8 cellular contexts compared by ENCODE assay signal in the genomic region with DNA sequence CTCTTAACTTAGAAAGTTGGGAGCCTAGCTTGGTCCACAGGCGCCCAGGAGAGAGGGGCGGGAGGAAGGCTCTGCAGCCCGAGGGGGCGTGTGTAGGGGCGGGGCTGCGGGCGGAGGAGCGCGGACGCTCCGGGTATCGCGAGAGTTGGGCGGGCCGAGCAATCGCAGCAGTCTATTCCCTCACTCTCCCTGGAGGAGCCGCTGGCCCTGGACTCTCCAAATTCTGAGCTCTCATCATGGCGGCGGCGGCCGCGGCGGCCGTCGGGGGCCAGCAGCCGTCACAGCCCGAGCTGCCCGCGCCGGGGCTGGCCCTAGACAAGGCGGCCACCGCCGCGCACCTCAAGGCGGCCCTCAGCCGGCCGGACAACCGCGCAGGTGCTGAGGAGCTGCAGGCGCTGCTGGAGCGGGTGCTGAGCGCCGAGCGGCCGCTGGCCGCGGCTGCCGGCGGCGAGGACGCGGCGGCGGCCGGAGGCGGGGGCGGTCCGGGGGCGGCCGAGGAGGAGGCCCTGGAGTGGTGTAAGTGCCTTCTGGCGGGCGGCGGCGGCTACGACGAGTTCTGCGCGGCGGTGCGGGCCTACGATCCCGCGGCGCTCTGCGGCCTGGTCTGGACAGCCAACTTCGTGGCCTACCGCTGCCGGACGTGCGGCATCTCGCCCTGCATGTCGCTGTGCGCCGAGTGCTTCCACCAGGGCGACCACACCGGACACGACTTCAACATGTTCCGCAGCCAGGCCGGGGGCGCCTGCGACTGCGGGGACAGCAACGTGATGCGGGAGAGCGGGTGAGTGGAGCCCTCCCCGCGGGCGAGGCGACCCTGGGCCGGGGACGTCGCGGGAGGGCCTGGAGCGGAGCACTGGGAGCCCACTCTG. TPM values are rescaled to one million over a fixed set of nuclear protein-coding genes. Genes with fewer than 3 reads are reported as not detected.
DNase-seq lines count a peak whose midpoint lies in the region; TF ChIP-seq lines count a peak whose summit lies in the region.

A gene with protein sequence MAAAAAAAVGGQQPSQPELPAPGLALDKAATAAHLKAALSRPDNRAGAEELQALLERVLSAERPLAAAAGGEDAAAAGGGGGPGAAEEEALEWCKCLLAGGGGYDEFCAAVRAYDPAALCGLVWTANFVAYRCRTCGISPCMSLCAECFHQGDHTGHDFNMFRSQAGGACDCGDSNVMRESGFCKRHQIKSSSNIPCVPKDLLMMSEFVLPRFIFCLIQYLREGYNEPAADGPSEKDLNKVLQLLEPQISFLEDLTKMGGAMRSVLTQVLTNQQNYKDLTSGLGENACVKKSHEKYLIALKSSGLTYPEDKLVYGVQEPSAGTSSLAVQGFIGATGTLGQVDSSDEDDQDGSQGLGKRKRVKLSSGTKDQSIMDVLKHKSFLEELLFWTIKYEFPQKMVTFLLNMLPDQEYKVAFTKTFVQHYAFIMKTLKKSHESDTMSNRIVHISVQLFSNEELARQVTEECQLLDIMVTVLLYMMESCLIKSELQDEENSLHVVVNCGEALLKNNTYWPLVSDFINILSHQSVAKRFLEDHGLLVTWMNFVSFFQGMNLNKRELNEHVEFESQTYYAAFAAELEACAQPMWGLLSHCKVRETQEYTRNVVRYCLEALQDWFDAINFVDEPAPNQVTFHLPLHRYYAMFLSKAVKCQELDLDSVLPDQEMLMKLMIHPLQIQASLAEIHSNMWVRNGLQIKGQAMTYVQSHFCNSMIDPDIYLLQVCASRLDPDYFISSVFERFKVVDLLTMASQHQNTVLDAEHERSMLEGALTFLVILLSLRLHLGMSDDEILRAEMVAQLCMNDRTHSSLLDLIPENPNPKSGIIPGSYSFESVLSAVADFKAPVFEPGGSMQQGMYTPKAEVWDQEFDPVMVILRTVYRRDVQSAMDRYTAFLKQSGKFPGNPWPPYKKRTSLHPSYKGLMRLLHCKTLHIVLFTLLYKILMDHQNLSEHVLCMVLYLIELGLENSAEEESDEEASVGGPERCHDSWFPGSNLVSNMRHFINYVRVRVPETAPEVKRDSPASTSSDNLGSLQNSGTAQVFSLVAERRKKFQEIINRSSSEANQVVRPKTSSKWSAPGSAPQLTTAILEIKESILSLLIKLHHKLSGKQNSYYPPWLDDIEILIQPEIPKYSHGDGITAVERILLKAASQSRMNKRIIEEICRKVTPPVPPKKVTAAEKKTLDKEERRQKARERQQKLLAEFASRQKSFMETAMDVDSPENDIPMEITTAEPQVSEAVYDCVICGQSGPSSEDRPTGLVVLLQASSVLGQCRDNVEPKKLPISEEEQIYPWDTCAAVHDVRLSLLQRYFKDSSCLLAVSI (N-terminal part only) (plus strand): TSS at position 183 of the 869 bp plus-strand sequence. CDS start 54 bp downstream, at position 237.

- no peaks in the 10 kb centered on the region for H3K27me3 ChIP-seq in NT2/D1 (ENCODE audit: insufficient read depth, insufficient read length)
- H3K27me3 ChIP-seq in endocrine pancreas (ENCODE audit: control insufficient read depth, insufficient read depth, low read length) = no peaks in the 10 kb centered on the region

- DNase-seq in COLO829 (ENCODE audit: low spot score) (peak; percentile 96), GM20000 (ENCODE audit: low spot score) (peak; percentile 99), HT-29 (ENCODE audit: low spot score) (peak; percentile 85), NT2/D1 (ENCODE audit: low read depth, low spot score) (peak; percentile 90), mesenteric fat pad (ENCODE audit: low spot score) (peak; percentile 96)
- peak; percentile 75 for DNase-seq in activated CD8-positive, alpha-beta memory T cell treated with anti-CD3 and anti-CD28 coated beads, Interleukin-2, amount 50 U/mL, for 1 hour (ENCODE audit: extremely low read depth)
- peak; percentile 76 for DNase-seq in stimulated activated CD8-positive, alpha-beta memory T cell treated with anti-CD3 and anti-CD28 coated beads, Interleukin-15, amount 100 ng/mL, for 1 hour (ENCODE audit: low read depth)

- H3K36me3 ChIP-seq in NT2/D1 (ENCODE audit: insufficient read depth, insufficient read length, low read length) = peaks cover 10% of the 10 kb centered on the region
- H3K36me3 ChIP-seq in endocrine pancreas (ENCODE audit: control insufficient read depth, insufficient read depth, low read length) = no peaks in the 10 kb centered on the region

- H3K4me1 ChIP-seq in NT2/D1 (ENCODE audit: insufficient read depth, insufficient read length) (no peaks in the 10 kb centered on the region), endocrine pancreas (ENCODE audit: control insufficient read depth, insufficient read depth, low read length) (peaks cover 12% of the 10 kb centered on the region)

- H3K9ac ChIP-seq in NT2/D1 (ENCODE audit: insufficient read length, low read depth) (peak within 1 kb of the TSS; percentile 94), endocrine pancreas (ENCODE audit: control insufficient read depth, insufficient read depth, low read length) (peak within 1 kb of the TSS; percentile 99)

- H3K9me3 ChIP-seq in NT2/D1 (ENCODE audit: insufficient read depth, low read length) (no peaks in the 10 kb centered on the region), endocrine pancreas (ENCODE audit: control insufficient read depth, low read length) (no peaks in the 10 kb centered on the region)

- peak within 1 kb of the TSS; percentile 94 for H3K4me3 ChIP-seq in NT2/D1 (ENCODE audit: insufficient read length, low read depth)
- peak within 1 kb of the TSS; percentile 81 for H3K4me3 ChIP-seq in endocrine pancreas (ENCODE audit: control insufficient read depth, insufficient read depth, low read length)

- TF ChIP-seq CTCF in GM20000 (IDR thresholded peaks at IDR 0.05; ENCODE audit: extremely low read depth, missing control alignments) = no peak

RNA-seq across cellular contexts. Expression of the gene that starts here (rescaled TPM):
- total RNA-seq in HT-29 (2014; rRNA removed; shearing (Covaris generic)) = 9.6 and 11.4 TPM in 2 replicates
- 62.9 TPM for total RNA-seq in mesenteric fat pad

Comparison
In these comparisons a context has a peak if more than half of its experiments do, and no peak if none do; other contexts are left out.
1. Peak in every context shown above with its lines: DNase-seq and H3K4me3 ChIP-seq.